In genomic region chr7:157000741-157001653, GRCh38 we compare ENCODE assay signal across 9 cellular contexts. TPM values are rescaled to one million over a fixed set of nuclear protein-coding genes. Genes with fewer than 3 reads are reported as not detected.
A peak's percentile ranks its signal among the peaks of the same experiment; 100 is the strongest.
DNase-seq lines count a peak whose midpoint lies in the region; ATAC-seq and TF ChIP-seq lines count a peak whose summit lies in the region.
"Had no signal": no experiment of that assay in that cellular context is flagged by ENCODE, and none has a peak within 500 bp of the region (broad histone marks: within the 10 kb centered on the region; RNA-seq: fewer than 3 reads in every experiment).

No MANE protein-coding gene starts in this region.

- H3K4me2 ChIP-seq in GM23338 = peak overlapping the region; percentile 86

- 15% methylated on average over 25 of the region's 25 CpGs for WGBS in esophagus muscularis mucosa

- peaks cover 29% of the 10 kb centered on the region for H3K4me1 Mint-ChIP-seq in GM23338

- DNase-seq in GM23338 (ENCODE audit: low spot score) (no peak), RKO (ENCODE audit: low spot score) (peak; percentile 68), esophagus muscularis mucosa (ENCODE audit: extremely low spot score) (no peak), cerebellar nuclear complex (lab: John Stamatoyannopoulos, UW) (no peak), GF-D8 (lab: John Stamatoyannopoulos, UW) (no peak)
- DNase-seq: stimulated activated CD4-positive, alpha-beta T cell treated with anti-CD3 and anti-CD28 coated beads, Interleukin-15, amount 100 ng/mL, for 24 hours had no signal

- peak overlapping the region; percentile 58 for H3K4me3 Mint-ChIP-seq in GM23338

- no peak for TF ChIP-seq POLR2A in esophagus muscularis mucosa (IDR thresholded peaks at IDR 0.05; ENCODE audit: low read depth)

- H3K79me2 ChIP-seq in GM23338 (replicated peaks; ENCODE audit: insufficient read depth) = no peaks in the 10 kb centered on the region

- H2AFZ ChIP-seq in GM23338 = no peak overlapping the region

- H3K9me3 ChIP-seq in esophagus muscularis mucosa = peaks cover 0 to 7% (median 3%) of the 10 kb centered on the region in 4 donors

- H3K27me3 ChIP-seq in GM23338 (ENCODE audit: insufficient read depth) (peaks cover 100% of the 10 kb centered on the region), esophagus muscularis mucosa (peaks cover 15 to 100% (median 70%) of the 10 kb centered on the region in 4 donors)

- H3K27ac ChIP-seq in GM23338 (ENCODE audit: low read depth) (no peak overlapping the region), esophagus muscularis mucosa (replicated peaks in 1 of 4) (no peak overlapping the region), skin epidermis (no peak overlapping the region)

- no peak for TF ChIP-seq CTCF in GM23338 (conservative IDR thresholded peaks at IDR 0.05; ENCODE audit: low read depth in 2 of 2)
- no peak for TF ChIP-seq CTCF in esophagus muscularis mucosa (IDR thresholded peaks at IDR 0.05)

- 0 out of 3 replicates have a peak, but pooled peaks have one; percentile 2 for ATAC-seq in GM23338
- ATAC-seq in GM21825 (IDR thresholded peaks at IDR 0.05; ENCODE audit: unreplicated experiment) = no peak

- H3K36me3 Mint-ChIP-seq in GM23338 (ENCODE audit: low read depth) = no peaks in the 10 kb centered on the region

- no peak overlapping the region for H3K27ac Mint-ChIP-seq in GM23338

- H4K20me1 ChIP-seq in GM23338 (replicated peaks; ENCODE audit: insufficient read depth) = peaks cover 33% of the 10 kb centered on the region

- H3K4me1 ChIP-seq in GM23338 (ENCODE audit: insufficient read depth) (peaks cover 47% of the 10 kb centered on the region), esophagus muscularis mucosa (peaks cover 40 to 68% (median 61%) of the 10 kb centered on the region in 4 donors)

- H3K36me3 ChIP-seq in GM23338 (ENCODE audit: insufficient read depth) = no peaks in the 10 kb centered on the region
- no peaks in the 10 kb centered on the region for H3K36me3 ChIP-seq in esophagus muscularis mucosa

- H3K9me3 Mint-ChIP-seq in GM23338 = peaks cover 2% of the 10 kb centered on the region; the same call in 1 of the 3 replicates

- TF ChIP-seq EP300 in esophagus muscularis mucosa (IDR thresholded peaks at IDR 0.05) = no peak

- H3K9me2 ChIP-seq in GM23338 (ENCODE audit: insufficient read depth) = no peaks in the 10 kb centered on the region

- peak overlapping the region; percentile 54 for H3K4me3 ChIP-seq in GM23338
- H3K4me3 ChIP-seq in esophagus muscularis mucosa = peak overlapping the region; percentile 48 to 62 (median 53)
- H3K4me3 ChIP-seq in skin epidermis = peak overlapping the region in 4 of 7 experiments; percentile 17 to 46 (median 30)

- intact Hi-C loops in esophagus muscularis mucosa (cut with DNase I) = no loop called here

- H3F3A ChIP-seq in GM23338 (replicated peaks; ENCODE audit: low read depth) = peaks cover 16% of the 10 kb centered on the region

- H3K27me3 Mint-ChIP-seq in GM23338 (ENCODE audit: insufficient read depth, low read depth, poor library complexity) = peaks cover 89% of the 10 kb centered on the region

TF ChIP-seq in GM23338, 12 proteins besides CTCF, POLR2A, EP300 and RAD21:
- TF ChIP-seq ZNF331 (CRISPR knock-in tag; IDR thresholded peaks at IDR 0.05; ENCODE audit: low read depth) = no peak
- TF ChIP-seq EZH2 (IDR thresholded peaks at IDR 0.05; ENCODE audit: low read depth, unreplicated experiment) = peak; percentile 86

RNA-seq across cellular contexts. Expression of gene MNX1, which starts 9.5 kb away (rescaled TPM):
- 0.14 TPM in 1 of 2 replicates, not detected in the other for total RNA-seq in GM23338 (2014; rRNA removed; shearing (Covaris generic))
- 0.14 and 0.24 TPM in 2 replicates for polyA plus RNA-seq in GM23338 (2016; fragmentation: Nextera tagmentation; extraction: Ambion mirVana)
- total RNA-seq in esophagus muscularis mucosa = not detected
- total RNA-seq: glomerular endothelial cell had no signal

RNA-seq across cellular contexts. Expression of gene NOM1, which starts 51.5 kb away (rescaled TPM):
- 33.1 and 36.5 TPM in 2 replicates for total RNA-seq in GM23338 (2014; rRNA removed; shearing (Covaris generic))
- polyA plus RNA-seq in GM23338 (2016; fragmentation: Nextera tagmentation; extraction: Ambion mirVana) = 17.7 and 18.8 TPM in 2 replicates
- 10 to 100 TPM; 12.6 to 20.8 (median 16.3) TPM for total RNA-seq in esophagus muscularis mucosa
